ENCODE assay signal across 23 cellular contexts in genomic region chr11:59029490-59029889, GRCh38. TPM values are rescaled to one million over a fixed set of nuclear protein-coding genes. Genes with fewer than 3 reads are reported as not detected.
"Had no signal": no experiment of that assay in that cellular context is flagged by ENCODE, and none has a peak within 500 bp of the region (broad histone marks: within the 10 kb centered on the region; RNA-seq: fewer than 3 reads in every experiment).

No MANE protein-coding gene starts in this region.

- DNase-seq: KBM-7, MV-4-11, NCI-H1048, NCI-H1105, NCI-H1417, NCI-H1436 treated with DMSO at 0.1 percent for 48 hours, NCI-H1694, NCI-H1930, NCI-H2081, NCI-H2107, NCI-H2227 treated with DMSO at 0.1 percent for 48 hours, NCI-H524, NCI-H526 treated with DMSO at 0.1 percent for 48 hours, NCI-H748 treated with DMSO at 0.1 percent for 48 hours, Right ventricle myocardium superior, RPMI8226, SIG-M5 had no signal

- H3K4me3 ChIP-seq: SJSA1, SK-N-MC had no signal

- H3K27ac ChIP-seq: SJSA1, SK-N-MC had no signal

- H3K4me1 ChIP-seq: SJSA1 had no signal

- H3K9me3 ChIP-seq: SJSA1 had no signal

- H3K27me3 ChIP-seq: SJSA1 had no signal

RNA-seq across cellular contexts. Expression of gene GLYATL1B, which starts 56.6 kb away (rescaled TPM):
- total RNA-seq: HT-29, LHCN-M2, MCF 10A, NCI-H460, Right ventricle myocardium superior, SJSA1 had no signal
